35 cellular contexts compared by ENCODE assay signal in genomic region chr1:218451415-218451814, GRCh38.
"Had no signal": no experiment of that assay in that cellular context is flagged by ENCODE, and none has a peak within 500 bp of the region (broad histone marks: within the 10 kb centered on the region; RNA-seq: fewer than 3 reads in every experiment).

No MANE protein-coding gene starts in this region.

- H3K36me3 Mint-ChIP-seq: activated CD8-positive, alpha-beta memory T cell treated with anti-CD3 and anti-CD28 coated beads, Interleukin-2, amount 10 ng/mL, durations not matched to agents 7 days and 5 days; activated naive CD8-positive, alpha-beta T cell treated with anti-CD3 and anti-CD28 coated beads for 36 hours; T-cell had no signal

- H3K4me3 ChIP-seq: K562, SK-N-MC had no signal

- H3K4me1 Mint-ChIP-seq: activated CD4-positive, alpha-beta memory T cell treated with anti-CD3 and anti-CD28 coated beads, Interleukin-2, amount 10 ng/mL, durations not matched to agents 7 days and 5 days; activated CD8-positive, alpha-beta memory T cell treated with anti-CD3 and anti-CD28 coated beads, Interleukin-2, amount 10 ng/mL, durations not matched to agents 7 days and 5 days; activated naive CD8-positive, alpha-beta T cell treated with anti-CD3 and anti-CD28 coated beads for 36 hours; activated T-helper 17 cell treated with anti-CD3 and anti-CD28 coated beads, Interleukin-2, amount 50 U/mL, for 72 hours; T-cell had no signal

- H3K27ac Mint-ChIP-seq: activated B cell treated with CpG ODN at 0.5 μM for 24 hours; activated CD4-positive, alpha-beta memory T cell treated with anti-CD3 and anti-CD28 coated beads, Interleukin-2, amount 10 ng/mL, durations not matched to agents 7 days and 5 days; activated CD8-positive, alpha-beta memory T cell treated with anti-CD3 and anti-CD28 coated beads, Interleukin-2, amount 10 ng/mL, durations not matched to agents 7 days and 5 days; activated naive CD8-positive, alpha-beta T cell treated with anti-CD3 and anti-CD28 coated beads for 36 hours; activated T-cell treated with anti-CD3 and anti-CD28 coated beads, Interleukin-2, amount 50 U/mL, for 72 hours; activated T-helper 17 cell treated with anti-CD3 and anti-CD28 coated beads, Interleukin-2, amount 50 U/mL, for 72 hours; T-cell had no signal

- H3K9me3 Mint-ChIP-seq: activated T-helper 17 cell treated with anti-CD3 and anti-CD28 coated beads, Interleukin-2, amount 50 U/mL, for 72 hours had no signal

- H3K4me3 Mint-ChIP-seq: activated B cell treated with CpG ODN at 0.5 μM for 24 hours; activated CD4-positive, alpha-beta memory T cell treated with anti-CD3 and anti-CD28 coated beads, Interleukin-2, amount 10 ng/mL, durations not matched to agents 7 days and 5 days; activated CD8-positive, alpha-beta memory T cell treated with anti-CD3 and anti-CD28 coated beads, Interleukin-2, amount 10 ng/mL, durations not matched to agents 7 days and 5 days; activated naive CD8-positive, alpha-beta T cell treated with anti-CD3 and anti-CD28 coated beads for 36 hours; activated T-cell treated with anti-CD3 and anti-CD28 coated beads, Interleukin-2, amount 50 U/mL, for 72 hours; activated T-helper 17 cell treated with anti-CD3 and anti-CD28 coated beads, Interleukin-2, amount 50 U/mL, for 72 hours; T-cell had no signal

- H3K27me3 ChIP-seq: brain microvascular endothelial cell had no signal

- FAIRE-seq: K562, RCC 7860 had no signal

- H3K27me3 Mint-ChIP-seq: activated B cell treated with CpG ODN at 0.5 μM for 24 hours; activated CD4-positive, alpha-beta memory T cell treated with anti-CD3 and anti-CD28 coated beads, Interleukin-2, amount 10 ng/mL, durations not matched to agents 7 days and 5 days; activated CD8-positive, alpha-beta memory T cell treated with anti-CD3 and anti-CD28 coated beads, Interleukin-2, amount 10 ng/mL, durations not matched to agents 7 days and 5 days; T-cell had no signal

- H3K27ac ChIP-seq: brain microvascular endothelial cell, SK-N-MC, VCaP had no signal

- ATAC-seq: activated CD8-positive, alpha-beta memory T cell treated with anti-CD3 and anti-CD28 coated beads, Interleukin-2, amount 10 ng/mL, durations not matched to agents 7 days and 5 days; activated T-cell treated with anti-CD3 and anti-CD28 coated beads, Interleukin-2, amount 50 U/mL, for 72 hours; activated T-helper 17 cell treated with anti-CD3 and anti-CD28 coated beads, Interleukin-2, amount 50 U/mL, for 72 hours; K562; PC-3; T-cell had no signal

- DNase-seq: activated B cell treated with CpG ODN at 0.5 μM for 24 hours; activated CD4-positive, alpha-beta memory T cell treated with anti-CD3 and anti-CD28 coated beads, Interleukin-2, amount 10 ng/mL, durations not matched to agents 7 days and 5 days; activated CD4-positive, alpha-beta T cell treated with anti-CD3 and anti-CD28 coated beads for 1 hour; activated CD4-positive, alpha-beta T cell treated with anti-CD3 and anti-CD28 coated beads for 48 hours; activated CD8-positive, alpha-beta memory T cell treated with anti-CD3 and anti-CD28 coated beads for 24 hours; activated CD8-positive, alpha-beta memory T cell treated with anti-CD3 and anti-CD28 coated beads, Interleukin-2, amount 10 ng/mL, durations not matched to agents 7 days and 5 days; activated CD8-positive, alpha-beta memory T cell treated with anti-CD3 and anti-CD28 coated beads, Interleukin-2, amount 50 U/mL, for 48 hours; activated effector memory CD4-positive, alpha-beta T cell treated with anti-CD3 and anti-CD28 coated beads, Interleukin-2, amount 50 U/mL, for 16 hours; activated naive CD4-positive, alpha-beta T cell; activated naive CD4-positive, alpha-beta T cell treated with anti-CD3 and anti-CD28 coated beads, Interleukin-2, amount 50 U/mL, for 16 hours; activated naive CD8-positive, alpha-beta T cell treated with anti-CD3 and anti-CD28 coated beads for 36 hours; activated T-cell treated with anti-CD3 and anti-CD28 coated beads, Interleukin-2, amount 50 U/mL, for 72 hours; amniotic stem cell; aorta; brain microvascular endothelial cell; central memory CD4-positive, alpha-beta T cell; NCI-H1092 treated with DMSO at 0.1 percent for 48 hours; NCI-H146; NCI-H187; NCI-H2029 treated with DMSO at 0.1 percent for 48 hours; NCI-H2107; NCI-H226; NCI-H446 treated with DMSO at 0.1 percent for 48 hours; NCI-H524; NK-92 treated with Interleukin-12 subunit alpha and Interleukin-12 subunit beta, amount 100 ng/mL, for 24 hours; PC-3; Right ventricle myocardium superior; T-cell; T-helper 2 cell; T-helper 9 cell had no signal
